23 cellular contexts compared by ENCODE assay signal in genomic region chr10:131186547-131187253, GRCh38.
DNase-seq lines count a peak whose midpoint lies in the region; ATAC-seq and TF ChIP-seq lines count a peak whose summit lies in the region.
"Had no signal": no experiment of that assay in that cellular context is flagged by ENCODE, and none has a peak within 500 bp of the region (broad histone marks: within the 10 kb centered on the region; RNA-seq: fewer than 3 reads in every experiment).

No MANE protein-coding gene starts in this region.

- H3K27ac ChIP-seq in upper lobe of left lung: no peak overlapping the region
- H3K27ac ChIP-seq: KMS-11, RWPE1 had no signal

- H3K27me3 ChIP-seq in upper lobe of left lung: no peaks in the 10 kb centered on the region

- no peak overlapping the region for H3K4me3 ChIP-seq in upper lobe of left lung

- no peaks in the 10 kb centered on the region for H3K36me3 Mint-ChIP-seq in CD14-positive monocyte
- no peaks in the 10 kb centered on the region for H3K36me3 Mint-ChIP-seq in osteocyte (ENCODE audit: unreplicated experiment)
- no peaks in the 10 kb centered on the region for H3K36me3 Mint-ChIP-seq in type B pancreatic cell

- TF ChIP-seq CTCF in CD14-positive monocyte (IDR thresholded peaks at IDR 0.05) (no peak), osteocyte (IDR thresholded peaks at IDR 0.05) (no peak), type B pancreatic cell (conservative IDR thresholded peaks at IDR 0.05) (no peak), upper lobe of left lung (IDR thresholded peaks at IDR 0.05) (no peak)

- intact Hi-C loops in CD14-positive monocyte (cut with micrococcal nuclease): no loop called here

- in situ Hi-C loops in KBM-7 (cut with MboI; ENCODE audit: low pct_unique_long_range_greater_than_20kb, low sequenced_read_pairs): no loop called here

- H3K4me3 Mint-ChIP-seq in CD14-positive monocyte (peak overlapping the region in 1 of 2 donors; percentile 8), osteocyte (ENCODE audit: unreplicated experiment) (no peak overlapping the region), type B pancreatic cell (no peak overlapping the region)

- H3K4me1 Mint-ChIP-seq in CD14-positive monocyte (no peaks in the 10 kb centered on the region), osteocyte (ENCODE audit: unreplicated experiment) (no peaks in the 10 kb centered on the region), type B pancreatic cell (ENCODE audit: unreplicated experiment) (no peaks in the 10 kb centered on the region)

- ATAC-seq in upper lobe of left lung (ENCODE audit: low FRiP score in 2 of 2): no peak
- ATAC-seq: HCT116, Panc1 had no signal

- no peak for TF ChIP-seq EP300 in upper lobe of left lung (IDR thresholded peaks at IDR 0.05)

- WGBS in upper lobe of left lung, 2 donors: 90 to 92% methylated on average over 12 of the region's 12 CpGs

- no peak for TF ChIP-seq POLR2A in upper lobe of left lung (IDR thresholded peaks at IDR 0.05)

- no peaks in the 10 kb centered on the region for H3K36me3 ChIP-seq in upper lobe of left lung

- no peaks in the 10 kb centered on the region for H3K4me1 ChIP-seq in upper lobe of left lung

- H3K27ac Mint-ChIP-seq in CD14-positive monocyte: peak overlapping the region in 1 of 7 donors; percentile 42
- no peak overlapping the region for H3K27ac Mint-ChIP-seq in osteocyte (ENCODE audit: unreplicated experiment)
- no peak overlapping the region for H3K27ac Mint-ChIP-seq in type B pancreatic cell

- H3K27me3 Mint-ChIP-seq in CD14-positive monocyte (ENCODE audit: low read depth in 3 of 3) (peaks cover 0 to 5% (median 3%) of the 10 kb centered on the region in 3 donors), osteocyte (ENCODE audit: unreplicated experiment) (no peaks in the 10 kb centered on the region), type B pancreatic cell (no peaks in the 10 kb centered on the region)

- H3K9me3 ChIP-seq in upper lobe of left lung: no peaks in the 10 kb centered on the region

- H3K9me3 Mint-ChIP-seq in CD14-positive monocyte: peaks cover 0 to 9% (median 3%) of the 10 kb centered on the region in 7 donors
- peaks cover 55% of the 10 kb centered on the region for H3K9me3 Mint-ChIP-seq in osteocyte (ENCODE audit: unreplicated experiment)
- no peaks in the 10 kb centered on the region for H3K9me3 Mint-ChIP-seq in type B pancreatic cell

- DNase-seq in CD14-positive monocyte (ENCODE audit: low spot score) (peak; percentile 14), ecto neural progenitor cell (ENCODE audit: low spot score) (peak; percentile 19), osteocyte (ENCODE audit: extremely low spot score, unreplicated experiment) (peak; percentile 44), type B pancreatic cell (ENCODE audit: extremely low spot score, unreplicated experiment) (peak; percentile 40), KBM-7 (no peak), upper lobe of left lung (no peak), amygdala (lab: John Stamatoyannopoulos, UW) (no peak)
- DNase-seq: Calu3, DMS79 treated with DMSO at 0.1 percent for 48 hours, GF-D8, IMR-90, MM.1S, NCI-H1048, NCI-H1417, NCI-H1694, NCI-H2029 treated with DMSO at 0.1 percent for 48 hours, NCI-H446 treated with DMSO at 0.1 percent for 48 hours, NCI-H526, SHP77 treated with DMSO at 0.1 percent for 48 hours had no signal

Comparison
In these comparisons a context has a peak if more than half of its experiments do, and no peak if none do; other contexts are left out.
1. DNase-seq: peak in CD14-positive monocyte (single experiment), ecto neural progenitor cell (single experiment), osteocyte (single experiment) and type B pancreatic cell (single experiment); none in KBM-7 (single experiment), upper lobe of left lung (0 of 2) and amygdala (0 of 56).